8 cellular contexts compared by ENCODE assay signal in the genomic region with DNA sequence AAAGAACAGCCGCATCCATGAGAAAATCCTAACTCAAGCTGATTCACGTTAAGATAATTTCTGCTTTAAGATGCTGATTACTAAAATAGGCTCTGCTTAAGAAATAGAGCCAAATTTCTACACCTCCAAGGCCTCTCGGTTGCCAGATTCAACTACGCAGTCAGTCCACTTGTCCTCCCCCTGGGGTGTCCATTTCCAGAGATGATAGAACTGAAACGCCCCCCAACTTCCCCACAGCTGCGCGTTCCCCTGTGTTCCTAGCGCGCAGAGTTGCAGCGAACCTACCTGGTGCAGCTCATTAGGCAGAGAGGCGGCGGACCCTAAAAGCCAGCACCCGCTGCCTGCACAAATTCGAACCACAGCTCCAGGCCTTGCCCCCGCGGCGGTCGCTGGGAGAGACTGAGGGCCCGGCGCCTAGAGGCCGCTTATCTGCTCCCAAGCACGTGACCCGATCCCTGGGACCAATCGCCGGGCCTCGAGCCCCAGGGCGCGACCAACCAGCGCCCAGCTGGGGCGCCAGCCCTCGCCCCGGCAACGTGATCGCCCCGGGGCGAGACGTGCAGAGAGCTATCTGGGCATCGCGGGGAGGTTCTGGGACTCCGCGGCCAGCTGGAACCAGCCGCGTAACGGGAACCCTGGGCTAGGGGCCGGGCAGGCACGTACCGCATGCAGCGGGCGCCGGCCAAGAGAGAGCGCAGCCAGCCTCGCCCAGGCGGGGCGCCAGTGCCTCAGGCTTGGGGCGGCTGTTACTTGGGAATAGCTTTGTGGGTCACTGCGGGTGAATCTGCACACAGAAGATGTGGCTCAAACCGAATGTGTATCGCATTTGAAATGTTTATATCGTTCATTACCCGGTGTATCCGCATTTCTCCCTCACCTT. TPM values are rescaled to one million over a fixed set of nuclear protein-coding genes. Genes with fewer than 3 reads are reported as not detected.
DNase-seq lines count a peak whose midpoint lies in the region; ATAC-seq and TF ChIP-seq lines count a peak whose summit lies in the region.

PPP1R3C (minus strand) TSS at position 401 of the 880 bp plus-strand sequence; CDS start at position 299, 102 bp downstream.

- ATAC-seq in HG02588 (IDR thresholded peaks at IDR 0.05; ENCODE audit: unreplicated experiment) (peak; percentile 85), left lobe of liver (peak; percentile 77)

- H3K4me3 ChIP-seq in GM06990 (replicated peaks; ENCODE audit: low read depth, low read length): no peak within 1 kb of the TSS

- peaks cover 3% of the 10 kb centered on the region for H3K27me3 ChIP-seq in GM06990 (replicated peaks; ENCODE audit: control insufficient read depth, insufficient read depth, low read length)

- peak; percentile 31 for DNase-seq in GM06990 (ENCODE audit: extremely low read depth, insufficient read length)
- peak; percentile 66 for DNase-seq in NCI-H2081 treated with DMSO at 0.1 percent for 48 hours (lab: John Stamatoyannopoulos, UW)
- peak; percentile 60 to 66 for DNase-seq in activated CD4-positive, alpha-beta T cell treated with anti-CD3 and anti-CD28 coated beads, Interleukin-2, amount 50 U/mL, for 48 hours
- DNase-seq in ecto neural progenitor cell (ENCODE audit: low spot score): peak; percentile 86
- DNase-seq in left lobe of liver (ENCODE audit: low spot score): peak; percentile 99
- peak; percentile 10 to 42 for DNase-seq in stimulated activated CD4-positive, alpha-beta T cell treated with anti-CD3 and anti-CD28 coated beads, Interleukin-1b, Interleukin-23, amount 100 ng/mL, for 4 hours (ENCODE audit: low read depth in 2 of 2)
- no peak for DNase-seq in NCI-H1048 (lab: John Stamatoyannopoulos, UW)

- TF ChIP-seq CTCF in GM06990 (IDR thresholded peaks at IDR 0.05; ENCODE audit: insufficient read depth, low read length, poor library complexity, severe bottlenecking): no peak

- H3K36me3 ChIP-seq in GM06990 (ENCODE audit: control insufficient read depth, insufficient read depth, low read length): no peaks in the 10 kb centered on the region

RNA-seq across cellular contexts. Expression of gene PPP1R3C, which starts in this region (rescaled TPM):
- 136 TPM for total RNA-seq in left lobe of liver
